In genomic region chr14:102868956-102869531, GRCh38 we compare ENCODE assay signal across 23 cellular contexts. TPM values are rescaled to one million over a fixed set of nuclear protein-coding genes. Genes with fewer than 3 reads are reported as not detected.
A peak's percentile ranks its signal among the peaks of the same experiment; 100 is the strongest.
DNase-seq lines count a peak whose midpoint lies in the region; ATAC-seq and TF ChIP-seq lines count a peak whose summit lies in the region.
"Had no signal": no experiment of that assay in that cellular context is flagged by ENCODE, and none has a peak within 500 bp of the region (broad histone marks: within the 10 kb centered on the region; RNA-seq: fewer than 3 reads in every experiment).

No MANE protein-coding gene starts in this region.

- 97 to 100% methylated on average over 6 to 8 of the region's 8 CpGs for WGBS in endodermal cell (ENCODE audit: insufficient coverage in 1 of 2, insufficient read length in 1 of 2), 2 experiments

- no peak overlapping the region for H3K9ac ChIP-seq in endodermal cell (ENCODE audit: extremely low read depth, low read length, poor library complexity, severe bottlenecking)

- H3K27ac ChIP-seq in endodermal cell (ENCODE audit: low read depth, low read length): no peak overlapping the region
- H3K27ac ChIP-seq: WERI-Rb-1 had no signal

- ATAC-seq in GM18868 (IDR thresholded peaks at IDR 0.05; ENCODE audit: unreplicated experiment) (peak; percentile 58), HG03521 (IDR thresholded peaks at IDR 0.05; ENCODE audit: unreplicated experiment) (no peak), HG03565 (IDR thresholded peaks at IDR 0.05; ENCODE audit: unreplicated experiment) (no peak), HG02798 (IDR thresholded peaks at IDR 0.05; ENCODE audit: poor library complexity, unreplicated experiment) (no peak)
- ATAC-seq: activated naive CD8-positive, alpha-beta T cell treated with anti-CD3 and anti-CD28 coated beads, Interleukin-2, amount 50 U/mL, for 24 hours; naive thymus-derived CD8-positive, alpha-beta T cell had no signal

- H3K36me3 Mint-ChIP-seq in CD14-positive monocyte: peaks cover 40 to 51% of the 10 kb centered on the region in 2 donors
- H3K36me3 Mint-ChIP-seq in endodermal cell (ENCODE audit: low read depth): peaks cover 21% of the 10 kb centered on the region
- peaks cover 7% of the 10 kb centered on the region for H3K36me3 Mint-ChIP-seq in progenitor cell of endocrine pancreas (ENCODE audit: insufficient read depth)

- no peaks in the 10 kb centered on the region for H3K27me3 ChIP-seq in endodermal cell (ENCODE audit: control insufficient read depth, insufficient read depth, low read length, poor library complexity, severe bottlenecking)
- H3K27me3 ChIP-seq: heart right ventricle had no signal

- intact Hi-C loops in CD14-positive monocyte (cut with micrococcal nuclease): no loop called here

- H3K4me1 Mint-ChIP-seq in CD14-positive monocyte: peaks cover 11% of the 10 kb centered on the region
- peaks cover 16% of the 10 kb centered on the region for H3K4me1 Mint-ChIP-seq in endodermal cell
- H3K4me1 Mint-ChIP-seq in progenitor cell of endocrine pancreas (ENCODE audit: low read depth): peaks cover 25% of the 10 kb centered on the region

- TF ChIP-seq CTCF in CD14-positive monocyte (IDR thresholded peaks at IDR 0.05) (no peak), endodermal cell (conservative IDR thresholded peaks at IDR 0.05) (no peak), progenitor cell of endocrine pancreas (IDR thresholded peaks at IDR 0.05; ENCODE audit: unreplicated experiment) (no peak)

- no peak overlapping the region for H3K4me3 ChIP-seq in endodermal cell (ENCODE audit: low read length)
- H3K4me3 ChIP-seq: heart right ventricle had no signal

- peaks cover 13% of the 10 kb centered on the region for H3K4me1 ChIP-seq in endodermal cell (ENCODE audit: control insufficient read depth, insufficient read depth, low read length)

- H3K9me3 Mint-ChIP-seq in CD14-positive monocyte (peaks cover 0 to 3% (median 2%) of the 10 kb centered on the region in 7 donors), endodermal cell (no peaks in the 10 kb centered on the region), progenitor cell of endocrine pancreas (ENCODE audit: low read depth) (no peaks in the 10 kb centered on the region)
- H3K9me3 Mint-ChIP-seq: activated naive CD8-positive, alpha-beta T cell treated with anti-CD3 and anti-CD28 coated beads, Interleukin-2, amount 50 U/mL, for 24 hours; CD8-positive, alpha-beta memory T cell; naive thymus-derived CD8-positive, alpha-beta T cell had no signal

- H3K27ac Mint-ChIP-seq in CD14-positive monocyte: peak overlapping the region in 6 of 7 donors; percentile 54 to 87 (median 65)
- peak overlapping the region; percentile 75 for H3K27ac Mint-ChIP-seq in endodermal cell
- peak overlapping the region; percentile 9 for H3K27ac Mint-ChIP-seq in progenitor cell of endocrine pancreas
- H3K27ac Mint-ChIP-seq: activated naive CD8-positive, alpha-beta T cell treated with anti-CD3 and anti-CD28 coated beads, Interleukin-2, amount 50 U/mL, for 24 hours had no signal

- no peaks in the 10 kb centered on the region for H3K27me3 Mint-ChIP-seq in CD14-positive monocyte (ENCODE audit: low read depth in 3 of 3)
- no peaks in the 10 kb centered on the region for H3K27me3 Mint-ChIP-seq in endodermal cell (ENCODE audit: insufficient read depth)
- no peaks in the 10 kb centered on the region for H3K27me3 Mint-ChIP-seq in progenitor cell of endocrine pancreas
- H3K27me3 Mint-ChIP-seq: activated naive CD8-positive, alpha-beta T cell treated with anti-CD3 and anti-CD28 coated beads, Interleukin-2, amount 50 U/mL, for 24 hours; naive thymus-derived CD8-positive, alpha-beta T cell had no signal

- no peaks in the 10 kb centered on the region for H3K9me3 ChIP-seq in endodermal cell (ENCODE audit: control insufficient read depth, low read length)
- H3K9me3 ChIP-seq: heart right ventricle had no signal

- H3K4me3 Mint-ChIP-seq in CD14-positive monocyte: no peak overlapping the region
- H3K4me3 Mint-ChIP-seq in endodermal cell: no peak overlapping the region
- no peak overlapping the region for H3K4me3 Mint-ChIP-seq in progenitor cell of endocrine pancreas (ENCODE audit: low read depth)
- H3K4me3 Mint-ChIP-seq: activated naive CD8-positive, alpha-beta T cell treated with anti-CD3 and anti-CD28 coated beads, Interleukin-2, amount 50 U/mL, for 24 hours; naive thymus-derived CD8-positive, alpha-beta T cell had no signal

- peaks cover 6% of the 10 kb centered on the region for H3K36me3 ChIP-seq in endodermal cell (ENCODE audit: control insufficient read depth, insufficient read depth, low read length)

- DNase-seq in CD14-positive monocyte (ENCODE audit: low spot score) (no peak), endodermal cell (no peak), progenitor cell of endocrine pancreas (ENCODE audit: low spot score, unreplicated experiment) (no peak)
- DNase-seq: activated CD4-positive, alpha-beta T cell treated with anti-CD3 and anti-CD28 coated beads, Interleukin-2, amount 50 U/mL, for 4 hours; activated gamma-delta T cell; activated naive CD8-positive, alpha-beta T cell treated with anti-CD3 and anti-CD28 coated beads, Interleukin-2, amount 50 U/mL, for 24 hours; CD8-positive, alpha-beta memory T cell; DMS153; erythroblast; foreskin fibroblast; heart right ventricle; mesendoderm; naive thymus-derived CD8-positive, alpha-beta T cell; NCI-H187 treated with DMSO at 0.1 percent for 48 hours; OCI-M1; retina; WERI-Rb-1 had no signal

RNA-seq across cellular contexts. Expression of gene AMN, which starts 53.4 kb away (rescaled TPM):
- not detected for polyA plus RNA-seq in CD14-positive monocyte
- total RNA-seq in endodermal cell (1 to 10 TPM; 1.9 to 3.2 TPM), progenitor cell of endocrine pancreas (2.5 and 3.0 TPM in 2 replicates)
- polyA plus RNA-seq in endodermal cell (2013, experiment 1 of 2): 1.6 TPM
- polyA plus RNA-seq in endodermal cell (2013, experiment 2 of 2): 0.62 TPM
- total RNA-seq: H4, LHCN-M2 had no signal

Comparison
In these comparisons a context has a peak if more than half of its experiments do, and no peak if none do; other contexts are left out.
1. H3K27ac Mint-ChIP-seq: peak in every context shown above with its lines; median percentile 75 in endodermal cell; 65 in CD14-positive monocyte; 9 in progenitor cell of endocrine pancreas.